In the genomic region with DNA sequence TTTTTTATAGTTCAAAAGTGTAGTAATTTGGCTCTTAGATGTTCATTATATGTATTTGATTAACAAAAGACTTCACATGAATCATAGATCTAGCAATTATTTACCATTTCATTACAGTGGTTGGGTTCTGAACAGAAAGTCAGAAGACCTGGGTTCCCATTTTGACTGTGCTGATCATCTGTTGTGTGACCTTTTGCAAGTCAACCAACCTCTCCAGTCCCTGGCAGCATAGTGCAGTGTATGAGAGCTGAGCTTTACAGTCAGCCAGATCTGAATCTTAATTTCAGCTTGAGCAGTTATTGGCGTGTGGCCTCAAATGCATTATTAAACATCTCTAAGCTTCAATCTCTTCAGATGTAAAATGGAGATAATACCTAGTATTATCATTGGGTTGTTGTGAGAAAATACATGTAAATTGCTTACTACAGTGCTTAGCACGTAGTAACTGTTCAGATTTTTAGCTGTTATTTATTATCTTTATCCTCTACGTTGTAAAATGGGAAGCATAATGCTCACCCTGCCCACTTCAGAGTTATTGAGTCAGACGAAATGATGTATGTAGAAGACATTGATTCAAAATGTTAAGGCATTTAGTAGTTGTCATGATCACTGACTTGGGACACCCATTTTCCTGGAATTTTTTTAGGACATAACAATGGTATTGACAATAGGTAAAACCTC, we compare ENCODE assay signal across 8 cellular contexts.
DNase-seq lines count a peak whose midpoint lies in the region; ATAC-seq and TF ChIP-seq lines count a peak whose summit lies in the region.

No MANE protein-coding gene starts in this region.

- WGBS in testis, 2 donors = 81 to 87% methylated on average over 4 of the region's 4 CpGs

- H3K9ac ChIP-seq in SU-DHL-6 (ENCODE audit: low read length) = peak overlapping the region; percentile 62

- no peaks in the 10 kb centered on the region for H3K9me2 ChIP-seq in SU-DHL-6 (replicated peaks; ENCODE audit: insufficient read depth, low read length)

- H3K4me3 ChIP-seq in SU-DHL-6 (ENCODE audit: insufficient read depth, low read length, poor library complexity, severe bottlenecking) (peak overlapping the region; percentile 49), right atrium auricular region (no peak overlapping the region), testis (peak overlapping the region in 1 of 2 donors; percentile 5)

- H4K20me1 ChIP-seq in SU-DHL-6 (ENCODE audit: low read depth, low read length) = no peaks in the 10 kb centered on the region

- peaks cover 93% of the 10 kb centered on the region for H3F3A ChIP-seq in SU-DHL-6 (ENCODE audit: insufficient read depth)

- TF ChIP-seq POLR2A in testis (IDR thresholded peaks at IDR 0.05) = no peak

- no peaks in the 10 kb centered on the region for H3K9me3 ChIP-seq in SU-DHL-6 (ENCODE audit: insufficient read depth, low read length)
- H3K9me3 ChIP-seq in right atrium auricular region = no peaks in the 10 kb centered on the region
- no peaks in the 10 kb centered on the region for H3K9me3 ChIP-seq in testis

- ATAC-seq in GM18907 (IDR thresholded peaks at IDR 0.05; ENCODE audit: unreplicated experiment) (peak; percentile 44), HG02852 (IDR thresholded peaks at IDR 0.05; ENCODE audit: unreplicated experiment) (peak; percentile 48)

- no peak overlapping the region for H2AFZ ChIP-seq in SU-DHL-6 (ENCODE audit: low read depth, low read length, severe bottlenecking)

- peaks cover 39% of the 10 kb centered on the region for H3K79me2 ChIP-seq in SU-DHL-6 (ENCODE audit: insufficient read depth, low read length)

- H3K36me3 ChIP-seq in SU-DHL-6 (ENCODE audit: low read length) (peaks cover 21% of the 10 kb centered on the region), right atrium auricular region (peaks cover 77% of the 10 kb centered on the region), testis (ENCODE audit: low read depth, missing control alignments) (no peaks in the 10 kb centered on the region)

- H3K27me3 ChIP-seq in SU-DHL-6 (ENCODE audit: low read length) (no peaks in the 10 kb centered on the region), right atrium auricular region (no peaks in the 10 kb centered on the region), testis (no peaks in the 10 kb centered on the region)

- H3K4me2 ChIP-seq in SU-DHL-6 (ENCODE audit: low read depth, low read length, poor library complexity, severe bottlenecking) = peak overlapping the region; percentile 69

- H3K4me1 ChIP-seq in right atrium auricular region (peaks cover 0 to 58% of the 10 kb centered on the region in 2 donors), testis (peaks cover 42% of the 10 kb centered on the region)

- intact Hi-C loops in testis (cut with DNase I; ENCODE audit: low total_unique reads) = no loop called here

- DNase-seq in right atrium auricular region (ENCODE audit: low spot score) (no peak), testis (no peak), T-helper 9 cell (no peak), SW480 (ENCODE audit: low spot score) (no peak), retina (no peak)

- TF ChIP-seq CTCF in SU-DHL-6 (IDR thresholded peaks at IDR 0.05; ENCODE audit: insufficient read depth, low read length, poor library complexity, severe bottlenecking) (no peak), right atrium auricular region (IDR thresholded peaks at IDR 0.05) (no peak), testis (IDR thresholded peaks at IDR 0.05) (no peak)

- H3K27ac ChIP-seq in SU-DHL-6 (ENCODE audit: low read depth, low read length) (peak overlapping the region; percentile 94), right atrium auricular region (peak overlapping the region; percentile 38 to 65), testis (peak overlapping the region; percentile 31 to 87)
